8 cellular contexts compared by ENCODE assay signal in genomic region chr7:24979470-24979862, GRCh38. TPM values are rescaled to one million over a fixed set of nuclear protein-coding genes. Genes with fewer than 3 reads are reported as not detected.
A peak's percentile ranks its signal among the peaks of the same experiment; 100 is the strongest.
DNase-seq lines count a peak whose midpoint lies in the region; ATAC-seq and TF ChIP-seq lines count a peak whose summit lies in the region.

No MANE protein-coding gene starts in this region.

- H3K4me3 ChIP-seq in HUES48 (ENCODE audit: low read depth, low read length) = peak overlapping the region; percentile 80
- peak overlapping the region; percentile 66 to 94 for H3K4me3 ChIP-seq in ascending aorta
- peak overlapping the region; percentile 64 for H3K4me3 ChIP-seq in iPS-18c (ENCODE audit: insufficient read depth, low read depth, low read length)
- H3K4me3 ChIP-seq in spleen = peak overlapping the region; percentile 59 to 85 (median 78)

- peak overlapping the region; percentile 26 for H3K9ac ChIP-seq in HUES48 (ENCODE audit: low read depth, low read length)

- no peaks in the 10 kb centered on the region for H3K9me3 Mint-ChIP-seq in T-helper 2 cell treated with Interferon-gamma antibody and Interleukin-4, amounts not matched to agents 5 μg/mL and 100 μg/mL, for 36 hours

- H3K36me3 Mint-ChIP-seq in T-helper 2 cell treated with Interferon-gamma antibody and Interleukin-4, amounts not matched to agents 5 μg/mL and 100 μg/mL, for 36 hours (ENCODE audit: low read depth) = peaks cover 31% of the 10 kb centered on the region

- intact Hi-C loops in ascending aorta (cut with DNase I) = loop anchor here (5.0 kb wide), 1 partner anchor 203 kb away; a partner anchor contains a TSS
- intact Hi-C loops in spleen (cut with DNase I; ENCODE audit: low total_unique reads) = loop anchor here (5.0 kb wide), 1 partner anchor 157 kb away; no protein-coding TSS in a partner anchor

- H3K4me3 Mint-ChIP-seq in T-helper 2 cell treated with Interferon-gamma antibody and Interleukin-4, amounts not matched to agents 5 μg/mL and 100 μg/mL, for 36 hours = peak overlapping the region; percentile 84

- ATAC-seq in GM21381 (IDR thresholded peaks at IDR 0.05; ENCODE audit: unreplicated experiment) = peak; percentile 43

- no peaks in the 10 kb centered on the region for H3K36me3 ChIP-seq in HUES48 (ENCODE audit: control insufficient read depth, insufficient read depth, low read length)
- no peaks in the 10 kb centered on the region for H3K36me3 ChIP-seq in ascending aorta
- H3K36me3 ChIP-seq in spleen = no peaks in the 10 kb centered on the region

- H3K4me1 ChIP-seq in HUES48 (ENCODE audit: control insufficient read depth, insufficient read depth, low read length) (peaks cover 49% of the 10 kb centered on the region), ascending aorta (peaks cover 0 to 3% of the 10 kb centered on the region in 2 donors), spleen (peaks cover 13 to 71% (median 32%) of the 10 kb centered on the region in 6 donors)

- H3K9me3 ChIP-seq in HUES48 (ENCODE audit: control insufficient read depth, insufficient read depth, low read length) = no peaks in the 10 kb centered on the region
- H3K9me3 ChIP-seq in ascending aorta = no peaks in the 10 kb centered on the region
- no peaks in the 10 kb centered on the region for H3K9me3 ChIP-seq in iPS-18c (ENCODE audit: control insufficient read depth, insufficient read depth, low read length)
- H3K9me3 ChIP-seq in spleen = no peaks in the 10 kb centered on the region

- peak overlapping the region; percentile 64 for H3K27ac Mint-ChIP-seq in T-helper 2 cell treated with Interferon-gamma antibody and Interleukin-4, amounts not matched to agents 5 μg/mL and 100 μg/mL, for 36 hours

- peaks cover 3% of the 10 kb centered on the region for H3K27me3 Mint-ChIP-seq in T-helper 2 cell treated with Interferon-gamma antibody and Interleukin-4, amounts not matched to agents 5 μg/mL and 100 μg/mL, for 36 hours (ENCODE audit: low read depth)

- TF ChIP-seq POLR2A in spleen (IDR thresholded peaks at IDR 0.05) = no peak

- peaks cover 39% of the 10 kb centered on the region for H3K27me3 ChIP-seq in HUES48 (ENCODE audit: control insufficient read depth, insufficient read depth, low read length)
- no peaks in the 10 kb centered on the region for H3K27me3 ChIP-seq in ascending aorta
- peaks cover 0 to 28% (median 0%) of the 10 kb centered on the region in 7 donors for H3K27me3 ChIP-seq in spleen (replicated peaks in 1 of 7)

- DNase-seq in Daoy (ENCODE audit: low read depth) (peak; percentile 90), ascending aorta (ENCODE audit: low spot score in 2 of 2) (peak in 1 of 2 donors; percentile 81), spleen (peak; percentile 96), GOT3 (lab: John Stamatoyannopoulos, UW) (no peak)
- peak; percentile 83 for DNase-seq in T-helper 2 cell treated with Interferon-gamma antibody and Interleukin-4, amounts not matched to agents 5 μg/mL and 100 μg/mL, for 36 hours (ENCODE audit: low spot score)

- 0% methylated on average over 6 to 42 of the region's 42 CpGs for WGBS in spleen, 5 donors

- TF ChIP-seq CTCF in ascending aorta (IDR thresholded peaks at IDR 0.05) = peak in 2 of 3 experiments; percentile 12 to 35
- peak; percentile 20 to 67 (median 45) for TF ChIP-seq CTCF in spleen (IDR thresholded peaks at IDR 0.05 in 8 of 11, conservative IDR thresholded peaks at IDR 0.05 in 3 of 11)

- peaks cover 51% of the 10 kb centered on the region for H3K4me1 Mint-ChIP-seq in T-helper 2 cell treated with Interferon-gamma antibody and Interleukin-4, amounts not matched to agents 5 μg/mL and 100 μg/mL, for 36 hours (ENCODE audit: low read depth)

- H3K27ac ChIP-seq in HUES48 (ENCODE audit: low read depth, low read length) (peak overlapping the region; percentile 72), ascending aorta (peak overlapping the region; percentile 31 to 75), spleen (peak overlapping the region; percentile 67 to 91 (median 86))

RNA-seq across cellular contexts. Expression of gene OSBPL3, which starts 0.5 kb away (rescaled TPM):
- 15.5 and 18.3 TPM in 2 replicates for total RNA-seq in Daoy (2014; rRNA removed; shearing (Covaris generic))
- 0.96 TPM for total RNA-seq in ascending aorta
- 10 to 100 TPM; 18.5 to 33.9 (median 27.0) TPM for total RNA-seq in spleen
- polyA plus RNA-seq in spleen = 10 to 100 TPM; 10.3 to 16.2 (median 13.4) TPM
